Comparison of ENCODE assay signal across 23 cellular contexts in the genomic region with DNA sequence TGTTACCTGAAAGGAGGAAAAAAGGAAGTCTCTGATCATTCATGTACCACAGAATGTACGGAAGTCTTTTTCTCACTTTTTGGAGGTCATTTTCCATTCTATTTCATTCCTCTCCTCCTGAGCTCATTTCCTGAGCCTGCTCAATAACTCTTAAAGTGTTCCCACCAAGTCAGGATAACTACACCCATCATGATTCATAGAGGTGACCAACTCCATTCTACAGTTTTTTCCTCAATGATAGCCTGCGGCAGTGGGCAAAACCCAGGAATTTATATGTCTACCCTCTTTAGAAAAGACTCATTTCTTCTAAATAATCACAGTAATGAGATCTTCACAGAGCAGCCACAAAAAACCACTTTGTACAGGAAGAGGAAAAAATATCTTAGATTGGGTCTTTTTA.
DNase-seq lines count a peak whose midpoint lies in the region; ATAC-seq, FAIRE-seq and TF ChIP-seq lines count a peak whose summit lies in the region.
"Had no signal": no experiment of that assay in that cellular context is flagged by ENCODE, and none has a peak within 500 bp of the region (broad histone marks: within the 10 kb centered on the region; RNA-seq: fewer than 3 reads in every experiment).

No MANE protein-coding gene starts in this region.

- H3K36me3 ChIP-seq in IMR-90 (ENCODE audit: control insufficient read depth, insufficient read depth, low read length), result no peaks in the 10 kb centered on the region
- no peaks in the 10 kb centered on the region for H3K36me3 ChIP-seq in astrocyte (ENCODE audit: insufficient read depth, low read length)

- H2AK9ac ChIP-seq in IMR-90 (replicated peaks; ENCODE audit: low read depth, low read length, poor library complexity), result no peak overlapping the region

- TF ChIP-seq POLR2A in IMR-90 (IDR thresholded peaks at IDR 0.05; ENCODE audit: low read depth, low read length), result no peak

- FAIRE-seq in astrocyte (lab: Jason Lieb, UNC), result no peak
- FAIRE-seq: A204.1, GM12891 had no signal

- ATAC-seq in IMR-90 (ENCODE audit: low read depth) (no peak), sciatic nerve (no peak), GM19463 (IDR thresholded peaks at IDR 0.05; ENCODE audit: unreplicated experiment) (no peak), GM21825 (IDR thresholded peaks at IDR 0.05; ENCODE audit: unreplicated experiment) (no peak)
- ATAC-seq: SK-N-SH treated with all-trans-retinoic acid at 6 μM for 48 hours, T-cell had no signal

- no peak overlapping the region for H2BK5ac ChIP-seq in IMR-90 (ENCODE audit: low read depth, low read length, poor library complexity, severe bottlenecking)

- H3K4me3 ChIP-seq in IMR-90 (ENCODE audit: insufficient read depth, low read depth, low read length), result no peak overlapping the region
- no peak overlapping the region for H3K4me3 ChIP-seq in astrocyte (ENCODE audit: insufficient read depth, low read depth, low read length)

- H3K4me2 ChIP-seq in IMR-90 (ENCODE audit: low read depth, low read length), result no peak overlapping the region
- no peak overlapping the region for H3K4me2 ChIP-seq in astrocyte (ENCODE audit: low read length)

- H3K4ac ChIP-seq in IMR-90 (ENCODE audit: low read depth, low read length), result no peak overlapping the region

- TF ChIP-seq RAD21 in IMR-90 (IDR thresholded peaks at IDR 0.05; ENCODE audit: low read length), result no peak

- no peaks in the 10 kb centered on the region for H3K36me3 Mint-ChIP-seq in astrocyte (ENCODE audit: low read depth, unreplicated experiment)
- H3K36me3 Mint-ChIP-seq: T-cell had no signal

- CTCF ChIA-PET in IMR-90 (lab: Yijun Ruan, JAX), result interaction anchor here (0.7 kb wide), 1 partner anchor 9 kb away, joined by 3 read pairs; no protein-coding TSS in a partner anchor

- H4K8ac ChIP-seq in IMR-90 (ENCODE audit: low read depth in 2 of 2, low read length in 2 of 2), result no peak overlapping the region

- H3K14ac ChIP-seq in IMR-90 (replicated peaks; ENCODE audit: low read depth, low read length), result no peak overlapping the region

- H3K56ac ChIP-seq in IMR-90 (ENCODE audit: extremely low read depth, insufficient read depth, low read length), result no peak overlapping the region

- H2AFZ ChIP-seq in IMR-90 (replicated peaks; ENCODE audit: low read length, poor library complexity) (no peak overlapping the region), astrocyte (ENCODE audit: low read depth, low read length) (no peak overlapping the region)

- no peak overlapping the region for H2BK20ac ChIP-seq in IMR-90 (ENCODE audit: low read depth, low read length)

- H3K4me1 ChIP-seq in IMR-90 (ENCODE audit: control insufficient read depth, insufficient read depth, low read length) (no peaks in the 10 kb centered on the region), astrocyte (ENCODE audit: insufficient read depth, low read length) (no peaks in the 10 kb centered on the region)

- WGBS in IMR-90 (ENCODE audit: extremely low coverage in 2 of 2, insufficient read length in 1 of 2), 2 experiments, result no CpG with 5 or more reads among the region's 2 CpGs

- H3K79me1 ChIP-seq in IMR-90 (ENCODE audit: low read depth in 1 of 2, low read length in 2 of 2), result no peaks in the 10 kb centered on the region

- H3K27me3 ChIP-seq in IMR-90 (ENCODE audit: control insufficient read depth, insufficient read depth, low read length), result no peaks in the 10 kb centered on the region
- H3K27me3 ChIP-seq in astrocyte (ENCODE audit: insufficient read depth, low read length), result no peaks in the 10 kb centered on the region

- no peak overlapping the region for H3K27ac Mint-ChIP-seq in astrocyte (ENCODE audit: unreplicated experiment)
- H3K27ac Mint-ChIP-seq: H9, T-cell had no signal

- H4K20me1 ChIP-seq in IMR-90 (ENCODE audit: insufficient read depth, low read length), result no peaks in the 10 kb centered on the region
- H4K20me1 ChIP-seq in astrocyte (ENCODE audit: insufficient read depth, low read length), result no peaks in the 10 kb centered on the region

- H2BK120ac ChIP-seq in IMR-90 (ENCODE audit: low read depth, low read length), result no peak overlapping the region

- intact Hi-C loops in IMR-90 (cut with micrococcal nuclease) (no loop called here), sciatic nerve (cut with DNase I) (no loop called here)

- no peak overlapping the region for H4K5ac ChIP-seq in IMR-90 (ENCODE audit: low read depth, low read length)

- dilution Hi-C loops in IMR-90 (cut with HindIII; ENCODE audit: low sequenced_read_pairs, unreplicated experiment), result no loop called here

- H3K9ac ChIP-seq in IMR-90 (ENCODE audit: low read depth, low read length), result no peak overlapping the region
- no peak overlapping the region for H3K9ac ChIP-seq in astrocyte (ENCODE audit: low read length)

- no peak overlapping the region for H2BK15ac ChIP-seq in IMR-90 (ENCODE audit: low read depth, low read length)

- H3K27me3 Mint-ChIP-seq in astrocyte (ENCODE audit: low read depth, unreplicated experiment), result no peaks in the 10 kb centered on the region

- BruUV-seq in IMR-90 (replicated peaks; lab: Mats Ljungman, UMichigan), result no TSS peak

- H2AK5ac ChIP-seq in IMR-90 (ENCODE audit: low read depth, low read length), result no peak overlapping the region

- POLR2A ChIA-PET in IMR-90 (lab: Charles Lee; ENCODE audit: unreplicated experiment), result no interaction called here

- no peaks in the 10 kb centered on the region for H3K9me1 ChIP-seq in IMR-90 (ENCODE audit: insufficient read depth, low read length)

- in situ Hi-C loops in IMR-90 (cut with MboI; ENCODE audit: low sequenced_read_pairs), result no loop called here

- no peak overlapping the region for H4K91ac ChIP-seq in IMR-90 (ENCODE audit: insufficient read depth, low read depth, low read length)

- no peak overlapping the region for H3K4me3 Mint-ChIP-seq in astrocyte (ENCODE audit: unreplicated experiment)
- H3K4me3 Mint-ChIP-seq: H9, T-cell had no signal

- DNase-seq in AG08395 (ENCODE audit: low spot score), result peak; percentile 12
- peak; percentile 88 for DNase-seq in ELR (ENCODE audit: low read depth)
- DNase-seq in IMR-90, result peak; percentile 28
- DNase-seq in astrocyte (ENCODE audit: low read depth), result peak; percentile 47
- DNase-seq in stimulated activated CD4-positive, alpha-beta T cell treated with anti-CD3 and anti-CD28 coated beads, Interleukin-15, amount 100 ng/mL, for 24 hours, result no peak
- DNase-seq in sciatic nerve (ENCODE audit: low spot score), result no peak
- DNase-seq: C1 segment of cervical spinal cord, DMS79, GDM1, H9, NCI-H1105 treated with DMSO at 0.1 percent for 48 hours, NCI-H1694, NCI-H2081 treated with DMSO at 0.1 percent for 48 hours, NCI-H510A treated with DMSO at 0.1 percent for 48 hours, NCI-H774, OCI-M1, SIG-M5, T-cell had no signal

- no peak overlapping the region for H3K23ac ChIP-seq in IMR-90 (ENCODE audit: low read depth, low read length)

- H3K4me1 Mint-ChIP-seq in astrocyte (ENCODE audit: low read depth, unreplicated experiment), result no peaks in the 10 kb centered on the region
- H3K4me1 Mint-ChIP-seq: H9, T-cell had no signal

- TF ChIP-seq CTCF in IMR-90 (conservative IDR thresholded peaks at IDR 0.05; ENCODE audit: low read depth, low read length), result no peak
- no peak for TF ChIP-seq CTCF in astrocyte (IDR thresholded peaks at IDR 0.05; ENCODE audit: insufficient read depth, low read depth, low read length)

- no peak overlapping the region; the same call in 1 of the 2 replicates for H3K18ac ChIP-seq in IMR-90 (ENCODE audit: low read depth, low read length)

- H3K27ac ChIP-seq in IMR-90 (ENCODE audit: insufficient read depth, low read length) (no peak overlapping the region), astrocyte (ENCODE audit: low read depth, low read length) (no peak overlapping the region)

- H3K9me3 ChIP-seq in IMR-90 (ENCODE audit: control insufficient read depth, insufficient read depth, low read length) (no peaks in the 10 kb centered on the region), astrocyte (ENCODE audit: insufficient read depth, low read depth, low read length) (no peaks in the 10 kb centered on the region)

- no peaks in the 10 kb centered on the region for H3K79me2 ChIP-seq in astrocyte (ENCODE audit: insufficient read depth, low read length)

- no peaks in the 10 kb centered on the region for H3K9me3 Mint-ChIP-seq in astrocyte (ENCODE audit: unreplicated experiment)

TF ChIP-seq in IMR-90, 13 proteins besides CTCF, POLR2A, EP300 and RAD21:
- no peak for TF ChIP-seq SMC3 (IDR thresholded peaks at IDR 0.05; ENCODE audit: low read depth, low read length)
- TF ChIP-seq FOS (IDR thresholded peaks at IDR 0.05; ENCODE audit: low read depth, low read length), result no peak
- TF ChIP-seq, protein P1, sequence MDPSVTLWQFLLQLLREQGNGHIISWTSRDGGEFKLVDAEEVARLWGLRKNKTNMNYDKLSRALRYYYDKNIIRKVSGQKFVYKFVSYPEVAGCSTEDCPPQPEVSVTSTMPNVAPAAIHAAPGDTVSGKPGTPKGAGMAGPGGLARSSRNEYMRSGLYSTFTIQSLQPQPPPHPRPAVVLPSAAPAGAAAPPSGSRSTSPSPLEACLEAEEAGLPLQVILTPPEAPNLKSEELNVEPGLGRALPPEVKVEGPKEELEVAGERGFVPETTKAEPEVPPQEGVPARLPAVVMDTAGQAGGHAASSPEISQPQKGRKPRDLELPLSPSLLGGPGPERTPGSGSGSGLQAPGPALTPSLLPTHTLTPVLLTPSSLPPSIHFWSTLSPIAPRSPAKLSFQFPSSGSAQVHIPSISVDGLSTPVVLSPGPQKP (IDR thresholded peaks at IDR 0.05; ENCODE audit: borderline replicate concordance, low read depth, low read length), result no peak
- TF ChIP-seq NFE2L2 (IDR thresholded peaks at IDR 0.05; ENCODE audit: low read depth, low read length), result no peak
- TF ChIP-seq MXI1 (IDR thresholded peaks at IDR 0.05; ENCODE audit: borderline replicate concordance, low read depth, low read length), result no peak
- TF ChIP-seq, protein P2, sequence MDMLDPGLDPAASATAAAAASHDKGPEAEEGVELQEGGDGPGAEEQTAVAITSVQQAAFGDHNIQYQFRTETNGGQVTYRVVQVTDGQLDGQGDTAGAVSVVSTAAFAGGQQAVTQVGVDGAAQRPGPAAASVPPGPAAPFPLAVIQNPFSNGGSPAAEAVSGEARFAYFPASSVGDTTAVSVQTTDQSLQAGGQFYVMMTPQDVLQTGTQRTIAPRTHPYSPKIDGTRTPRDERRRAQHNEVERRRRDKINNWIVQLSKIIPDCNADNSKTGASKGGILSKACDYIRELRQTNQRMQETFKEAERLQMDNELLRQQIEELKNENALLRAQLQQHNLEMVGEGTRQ (IDR thresholded peaks at IDR 0.05; ENCODE audit: low read depth, low read length), result no peak
- TF ChIP-seq RFX5 (IDR thresholded peaks at IDR 0.05; ENCODE audit: low read depth, low read length), result no peak
- no peak for TF ChIP-seq BHLHE40 (IDR thresholded peaks at IDR 0.05; ENCODE audit: low read depth, low read length)
- no peak for TF ChIP-seq CEBPB (IDR thresholded peaks at IDR 0.05; ENCODE audit: low read depth, low read length)
- TF ChIP-seq MAZ (IDR thresholded peaks at IDR 0.05; ENCODE audit: borderline replicate concordance, low read depth, low read length), result no peak

Comparison
In these comparisons a context has a peak if more than half of its experiments do, and no peak if none do; other contexts are left out.
1. DNase-seq: peak in AG08395 (single experiment), ELR (single experiment), IMR-90 (single experiment) and astrocyte (single experiment); none in stimulated activated CD4-positive, alpha-beta T cell treated with anti-CD3 and anti-CD28 coated beads, Interleukin-15, amount 100 ng/mL, for 24 hours (single experiment) and sciatic nerve (single experiment).